ENCODE assay signal across 9 cellular contexts in genomic region chr3:185929192-185930151, GRCh38. TPM values are rescaled to one million over a fixed set of nuclear protein-coding genes. Genes with fewer than 3 reads are reported as not detected.
DNase-seq lines count a peak whose midpoint lies in the region; ATAC-seq, FAIRE-seq and TF ChIP-seq lines count a peak whose summit lies in the region.
"Had no signal": no experiment of that assay in that cellular context is flagged by ENCODE, and none has a peak within 500 bp of the region (broad histone marks: within the 10 kb centered on the region; RNA-seq: fewer than 3 reads in every experiment).

No MANE protein-coding gene starts in this region.

- no peak for DNase-seq in activated T-cell treated with anti-CD3 and anti-CD28 coated beads, Interleukin-2, amount 50 U/mL, for 72 hours
- no peak for DNase-seq in activated T-cell treated with anti-CD3 and anti-CD28 coated beads, Interleukin-2, amount 50 U/mL, for 1 hour
- no peak for DNase-seq in adipocyte (ENCODE audit: low read depth)
- DNase-seq in kidney = no peak
- no peak for DNase-seq in thoracic aorta (ENCODE audit: low spot score)
- no peak for DNase-seq in HPDE6-E6E7 (ENCODE audit: extremely low spot score)
- no peak for DNase-seq in HCEC 1CT
- DNase-seq: AML-193 had no signal

- H3K9me3 Mint-ChIP-seq in activated T-cell treated with anti-CD3 and anti-CD28 coated beads, Interleukin-2, amount 50 U/mL, for 72 hours = no peaks in the 10 kb centered on the region

- no peaks in the 10 kb centered on the region for H3K9me3 ChIP-seq in adipocyte (ENCODE audit: control insufficient read depth, low read length)
- H3K9me3 ChIP-seq in kidney (ENCODE audit: control insufficient read depth in 1 of 2, low read length in 2 of 2) = no peaks in the 10 kb centered on the region
- H3K9me3 ChIP-seq in thoracic aorta = no peaks in the 10 kb centered on the region

- no peak for TF ChIP-seq CTCF in kidney (IDR thresholded peaks at IDR 0.05; ENCODE audit: borderline replicate concordance, extremely low read depth, insufficient read depth)
- TF ChIP-seq CTCF in thoracic aorta (IDR thresholded peaks at IDR 0.05) = no peak

- ATAC-seq in activated T-cell treated with anti-CD3 and anti-CD28 coated beads, Interleukin-2, amount 50 U/mL, for 72 hours (replicated peaks in 1 of 2) = peak; percentile 30 to 55
- ATAC-seq in thoracic aorta (ENCODE audit: insufficient number of reproducible peaks, low FRiP score, low read depth) = no peak
- ATAC-seq in HG02981 (IDR thresholded peaks at IDR 0.05; ENCODE audit: unreplicated experiment) = no peak

- H3K9ac ChIP-seq in adipocyte (ENCODE audit: low read length) (no peak overlapping the region), kidney (ENCODE audit: low read length in 2 of 2) (peak overlapping the region in 1 of 2 donors; percentile 5)

- FAIRE-seq in kidney (lab: Jason Lieb, UNC) = no peak

- H3K4me1 ChIP-seq in adipocyte (ENCODE audit: control insufficient read depth, insufficient read depth, low read length) = peaks cover 88% of the 10 kb centered on the region
- H3K4me1 ChIP-seq in kidney (ENCODE audit: control insufficient read depth in 1 of 2, insufficient read depth in 1 of 2, low read depth in 1 of 2, low read length in 2 of 2) = peaks cover 44 to 69% of the 10 kb centered on the region in 2 donors
- H3K4me1 ChIP-seq in thoracic aorta (ENCODE audit: control insufficient read depth in 1 of 2, low read depth in 2 of 2) = peaks cover 83 to 95% of the 10 kb centered on the region in 2 donors

- no peaks in the 10 kb centered on the region for H3K27me3 Mint-ChIP-seq in activated T-cell treated with anti-CD3 and anti-CD28 coated beads, Interleukin-2, amount 50 U/mL, for 72 hours (ENCODE audit: low read depth)

- H3K36me3 ChIP-seq in adipocyte (ENCODE audit: control insufficient read depth, insufficient read depth, low read length, severe bottlenecking) (peaks cover 29% of the 10 kb centered on the region), kidney (ENCODE audit: control insufficient read depth in 1 of 2, insufficient read depth in 2 of 2, low read length in 2 of 2) (peaks cover 8 to 11% of the 10 kb centered on the region in 2 donors), thoracic aorta (peaks cover 19% of the 10 kb centered on the region)

- H3K27me3 ChIP-seq in adipocyte (replicated peaks; ENCODE audit: control insufficient read depth, insufficient read depth, low read length) = no peaks in the 10 kb centered on the region
- no peaks in the 10 kb centered on the region for H3K27me3 ChIP-seq in thoracic aorta (replicated peaks; ENCODE audit: insufficient read depth)

- H3K4me1 Mint-ChIP-seq in activated T-cell treated with anti-CD3 and anti-CD28 coated beads, Interleukin-2, amount 50 U/mL, for 72 hours (ENCODE audit: low read depth) = peaks cover 99% of the 10 kb centered on the region

- H3K27ac ChIP-seq in kidney (ENCODE audit: low read depth in 2 of 2, low read length in 2 of 2) (peak overlapping the region in 1 of 2 donors; percentile 25), thoracic aorta (no peak overlapping the region)

- H3K36me3 Mint-ChIP-seq in activated T-cell treated with anti-CD3 and anti-CD28 coated beads, Interleukin-2, amount 50 U/mL, for 72 hours (ENCODE audit: insufficient read depth in 2 of 2) = peaks cover 23 to 75% of the 10 kb centered on the region in 2 donors

- H3K4me3 ChIP-seq in adipocyte (ENCODE audit: low read length) (peak overlapping the region; percentile 27), kidney (ENCODE audit: low read length in 2 of 2) (peak overlapping the region; percentile 2 to 38), thoracic aorta (peak overlapping the region; percentile 80)

- intact Hi-C loops in kidney (cut with DNase I) = no loop called here

- H3K27ac Mint-ChIP-seq in activated T-cell treated with anti-CD3 and anti-CD28 coated beads, Interleukin-2, amount 50 U/mL, for 72 hours = peak overlapping the region; percentile 100

- peak overlapping the region; percentile 94 to 97 for H3K4me3 Mint-ChIP-seq in activated T-cell treated with anti-CD3 and anti-CD28 coated beads, Interleukin-2, amount 50 U/mL, for 72 hours

RNA-seq across cellular contexts. Expression of gene TRA2B, which starts 8.3 kb away (rescaled TPM):
- total RNA-seq in activated T-cell treated with anti-CD3 and anti-CD28 coated beads, Interleukin-2, amount 50 U/mL, for 72 hours = 100 to 1,000 TPM; 215 to 233 TPM
- total RNA-seq in kidney (109 TPM), thoracic aorta (100 to 1,000 TPM; 137 to 267 TPM)
- polyA plus RNA-seq in kidney (ENCODE audit: insufficient read depth, low read depth, low replicate concordance) = 66.8 TPM

Comparison
In these comparisons a context has a peak if more than half of its experiments do, and no peak if none do; other contexts are left out.
1. ATAC-seq: peak in activated T-cell treated with anti-CD3 and anti-CD28 coated beads, Interleukin-2, amount 50 U/mL, for 72 hours (2 of 2); none in thoracic aorta (single experiment) and HG02981 (single experiment).
2. H3K4me3 ChIP-seq: peak in every context shown above with its lines; median percentile 80 in thoracic aorta; 27 in adipocyte; 20 in kidney.